Comparison of ENCODE assay signal across 8 cellular contexts in genomic region chr12:1533205-1533601, GRCh38.
DNase-seq lines count a peak whose midpoint lies in the region; ATAC-seq lines count a peak whose summit lies in the region.

No MANE protein-coding gene starts in this region.

- H3K27me3 Mint-ChIP-seq in T-cell: peaks cover 58 to 68% of the 10 kb centered on the region in 2 donors

- no peaks in the 10 kb centered on the region for H3K9me3 Mint-ChIP-seq in T-cell

- no peaks in the 10 kb centered on the region for H3K36me3 Mint-ChIP-seq in T-cell

- peaks cover 36 to 40% (median 39%) of the 10 kb centered on the region in 3 donors for H3K4me1 Mint-ChIP-seq in T-cell

- ATAC-seq in HG02852 (IDR thresholded peaks at IDR 0.05; ENCODE audit: unreplicated experiment) (peak; percentile 5), T-cell (replicated peaks in 1 of 4) (peak; percentile 48 to 65 (median 48))

- DNase-seq in activated naive CD4-positive, alpha-beta T cell treated with Interleukin-2 at 50 U/mL for 16 hours: peak; percentile 34
- no peak for DNase-seq in activated naive CD4-positive, alpha-beta T cell treated with anti-CD3 and anti-CD28 coated beads, Interleukin-2, amount 50 U/mL, for 16 hours
- peak in 5 of 34 experiments; percentile 3 to 29 (median 25) for DNase-seq in T-cell
- peak; percentile 63 for DNase-seq in hepatic stellate cell (ENCODE audit: low spot score)
- DNase-seq in posterior vena cava (ENCODE audit: low spot score): no peak
- DNase-seq in NCI-H1092 (lab: John Stamatoyannopoulos, UW): no peak
- no peak for DNase-seq in SKM-1 treated with dmso at 0.1 percent for 144 hours (lab: John Stamatoyannopoulos, UW; ENCODE audit: unreplicated experiment)

- POLR2A ChIA-PET in T-cell (lab: Charles Lee): no interaction called here

- intact Hi-C loops in posterior vena cava (cut with DNase I): no loop called here

- peak overlapping the region; percentile 77 to 82 (median 78) for H3K4me3 Mint-ChIP-seq in T-cell

- H3K27ac Mint-ChIP-seq in T-cell: peak overlapping the region in 1 of 2 donors; percentile 11

- CTCF ChIA-PET in T-cell (lab: Charles Lee): interaction anchor here in 1 of 2 donors (0.8 to 0.9 kb wide), 3 partner anchors 59 to 415 kb away, joined by 3 read pairs; no protein-coding TSS in a partner anchor

Comparison
In these comparisons a context has a peak if more than half of its experiments do, and no peak if none do; other contexts are left out.
1. DNase-seq: peak in activated naive CD4-positive, alpha-beta T cell treated with Interleukin-2 at 50 U/mL for 16 hours (single experiment) and hepatic stellate cell (single experiment); none in activated naive CD4-positive, alpha-beta T cell treated with anti-CD3 and anti-CD28 coated beads, Interleukin-2, amount 50 U/mL, for 16 hours (single experiment), posterior vena cava (single experiment), NCI-H1092 (single experiment) and SKM-1 treated with dmso at 0.1 percent for 144 hours (single experiment).